In the genomic region with DNA sequence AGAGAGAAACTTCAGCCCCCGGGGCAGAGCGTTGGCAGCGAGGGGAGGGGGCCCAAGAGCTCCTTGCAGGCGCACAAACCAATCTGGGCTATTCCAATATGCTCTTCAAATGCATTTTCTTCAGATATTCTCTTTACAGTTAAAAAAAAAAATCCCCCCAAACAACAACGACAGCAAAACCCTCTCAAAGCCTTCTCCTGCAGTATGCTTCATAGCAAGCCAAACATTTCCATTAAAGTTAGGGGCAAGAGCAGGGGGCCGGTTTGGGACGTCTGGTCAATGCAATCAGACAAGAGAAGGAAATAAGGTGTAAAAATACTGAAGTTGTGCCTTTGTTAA, we compare ENCODE assay signal across 10 cellular contexts. TPM values are rescaled to one million over a fixed set of nuclear protein-coding genes. Genes with fewer than 3 reads are reported as not detected.
DNase-seq lines count a peak whose midpoint lies in the region; ATAC-seq and TF ChIP-seq lines count a peak whose summit lies in the region.
"Had no signal": no experiment of that assay in that cellular context is flagged by ENCODE, and none has a peak within 500 bp of the region (broad histone marks: within the 10 kb centered on the region; RNA-seq: fewer than 3 reads in every experiment).

No MANE protein-coding gene starts in this region.

- H3K9me3 ChIP-seq in HUES6 (ENCODE audit: control insufficient read depth, insufficient read depth, low read depth, low read length) (no peaks in the 10 kb centered on the region; the same call in 1 of the 2 replicates), neural progenitor cell (ENCODE audit: low read depth) (no peaks in the 10 kb centered on the region)

- H3K27ac ChIP-seq in HUES6 (ENCODE audit: low read depth, low read length) (no peak overlapping the region), neural progenitor cell (no peak overlapping the region)

- peaks cover 8% of the 10 kb centered on the region for H3K27me3 Mint-ChIP-seq in endothelial cell (ENCODE audit: unreplicated experiment)
- peaks cover 42% of the 10 kb centered on the region for H3K27me3 Mint-ChIP-seq in neural progenitor cell (ENCODE audit: insufficient read depth, low read depth)

- H3K9ac ChIP-seq in HUES6 (ENCODE audit: low read length) = no peak overlapping the region
- no peak overlapping the region for H3K9ac ChIP-seq in neural progenitor cell

- peak overlapping the region; percentile 82 for H3K4me2 ChIP-seq in neural progenitor cell

- H2AFZ ChIP-seq in neural progenitor cell (replicated peaks) = peak overlapping the region; percentile 75

- H3K4me1 ChIP-seq in HUES6 (ENCODE audit: control insufficient read depth, insufficient read depth, low read length) = no peaks in the 10 kb centered on the region
- H3K4me1 ChIP-seq in neural progenitor cell = peaks cover 8% of the 10 kb centered on the region

- POLR2A ChIA-PET in AG04449 (lab: Yijun Ruan, JAX) = no interaction called here

- H3K36me3 ChIP-seq in HUES6 (ENCODE audit: control insufficient read depth, insufficient read depth, low read length) (no peaks in the 10 kb centered on the region), neural progenitor cell (no peaks in the 10 kb centered on the region)

- CTCF ChIA-PET in AG04449 (lab: Yijun Ruan, JAX) = no interaction called here

- H3K4me3 Mint-ChIP-seq in endothelial cell (ENCODE audit: unreplicated experiment) (peak overlapping the region; percentile 79), neural progenitor cell (peak overlapping the region; percentile 85)

- no peak for TF ChIP-seq CTCF in AG04449 (IDR thresholded peaks at IDR 0.05; ENCODE audit: insufficient read depth, low read length, missing control alignments)
- TF ChIP-seq CTCF in endothelial cell (IDR thresholded peaks at IDR 0.05; ENCODE audit: unreplicated experiment) = no peak
- no peak for TF ChIP-seq CTCF in neural progenitor cell (IDR thresholded peaks at IDR 0.05)

- ATAC-seq in HG03521 (IDR thresholded peaks at IDR 0.05; ENCODE audit: unreplicated experiment) = no peak

- no peaks in the 10 kb centered on the region for H3K79me2 ChIP-seq in neural progenitor cell (ENCODE audit: low read depth)

- peaks cover 97% of the 10 kb centered on the region for H3K27me3 ChIP-seq in HUES6 (ENCODE audit: control insufficient read depth, insufficient read depth, low read length)
- H3K27me3 ChIP-seq in neural progenitor cell = peaks cover 95% of the 10 kb centered on the region

- DNase-seq in AG04449 (ENCODE audit: low read depth, low spot score) = no peak
- no peak for DNase-seq in endothelial cell (ENCODE audit: low spot score)
- DNase-seq in neural progenitor cell (ENCODE audit: low spot score) = no peak
- no peak for DNase-seq in stimulated activated CD4-positive, alpha-beta T cell treated with anti-CD3 and anti-CD28 coated beads, Interleukin-4, amount 100 ng/mL, for 1 hour
- no peak for DNase-seq in NCI-H748 treated with DMSO at 0.1 percent for 48 hours (lab: John Stamatoyannopoulos, UW)
- DNase-seq in activated gamma-delta T cell (lab: John Stamatoyannopoulos, UW) = no peak
- DNase-seq: kidney glomerular epithelial cell had no signal

- no peaks in the 10 kb centered on the region for H3K4me1 Mint-ChIP-seq in endothelial cell (ENCODE audit: unreplicated experiment)
- H3K4me1 Mint-ChIP-seq in neural progenitor cell = peaks cover 16% of the 10 kb centered on the region

- H3K9me3 Mint-ChIP-seq in endothelial cell (ENCODE audit: unreplicated experiment) (no peaks in the 10 kb centered on the region), neural progenitor cell (peaks cover 3% of the 10 kb centered on the region)

- H3K27ac Mint-ChIP-seq in endothelial cell (ENCODE audit: unreplicated experiment) (no peak overlapping the region), neural progenitor cell (no peak overlapping the region)

- peaks cover 16% of the 10 kb centered on the region for H4K20me1 ChIP-seq in neural progenitor cell (ENCODE audit: low read depth)

- H3K36me3 Mint-ChIP-seq in endothelial cell (ENCODE audit: low read depth, unreplicated experiment) (no peaks in the 10 kb centered on the region), neural progenitor cell (no peaks in the 10 kb centered on the region)

- H3K4me3 ChIP-seq in AG04449 (ENCODE audit: low read depth, low read length) (peak overlapping the region; percentile 18; the same call in 1 of the 2 replicates), HUES6 (ENCODE audit: low read depth, low read length) (peak overlapping the region; percentile 65), neural progenitor cell (peak overlapping the region; percentile 52)

- H3F3A ChIP-seq in neural progenitor cell (ENCODE audit: low read depth) = peaks cover 9% of the 10 kb centered on the region

RNA-seq across cellular contexts. Expression of gene CTXND1, which starts 0.2 kb away (rescaled TPM):
- 0.03 TPM for total RNA-seq in endothelial cell (ENCODE audit: unreplicated experiment)
- not detected in 2 replicates for total RNA-seq in neural progenitor cell (ENCODE audit: low replicate concordance)
- total RNA-seq: bronchial epithelial cell had no signal
